29 cellular contexts compared by ENCODE assay signal in the genomic region with DNA sequence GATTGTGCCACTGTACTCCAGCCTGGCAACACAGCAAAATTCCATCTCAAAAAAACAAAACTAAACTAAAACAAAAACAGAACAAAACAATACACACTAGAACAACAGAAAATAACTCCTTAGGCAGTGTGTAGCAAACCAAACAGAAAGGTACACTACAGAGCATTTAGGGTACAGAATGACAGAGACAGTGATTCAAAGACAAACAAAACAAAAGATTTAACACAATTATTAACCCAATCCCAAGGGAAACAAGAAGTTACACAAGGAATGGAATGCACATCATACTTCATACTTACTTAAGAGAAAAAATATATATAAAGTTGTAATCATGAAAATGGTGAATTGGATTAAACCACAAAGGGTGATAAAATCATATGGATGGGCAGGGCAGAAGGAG.
"Had no signal": no experiment of that assay in that cellular context is flagged by ENCODE, and none has a peak within 500 bp of the region (broad histone marks: within the 10 kb centered on the region; RNA-seq: fewer than 3 reads in every experiment).

No MANE protein-coding gene starts in this region.

- DNase-seq: activated CD4-positive, alpha-beta T cell treated with anti-CD3 and anti-CD28 coated beads, Interleukin-2, amount 50 U/mL, for 48 hours; activated CD8-positive, alpha-beta memory T cell treated with anti-CD3 and anti-CD28 coated beads, Interleukin-2, amount 50 U/mL, for 48 hours; activated effector memory CD4-positive, alpha-beta T cell treated with Interleukin-2 at 50 U/mL for 16 hours; activated naive CD4-positive, alpha-beta T cell treated with anti-CD3 and anti-CD28 coated beads for 36 hours; activated T-cell treated with anti-CD3 and anti-CD28 coated beads, Interleukin-2, amount 50 U/mL, for 48 hours; aorta; central memory CD4-positive, alpha-beta T cell; colonic mucosa; dorsolateral prefrontal cortex; esophagus squamous epithelium; glutamatergic neuron; hippocampal formation; kidney glomerular epithelial cell; naive thymus-derived CD4-positive, alpha-beta T cell; occipital lobe; stimulated activated CD4-positive, alpha-beta T cell treated with anti-CD3 and anti-CD28 coated beads, Interleukin-4, amount 100 ng/mL, for 4 hours; stomach; T-cell; transverse colon; uterus; WERI-Rb-1 had no signal

- ATAC-seq: left lung; naive thymus-derived CD4-positive, alpha-beta T cell; SK-N-SH treated with all-trans-retinoic acid at 6 μM for 48 hours; T-cell had no signal

- H3K4me1 ChIP-seq: colonic mucosa, left lung, stomach, transverse colon, uterus had no signal

- H3K27ac ChIP-seq: colonic mucosa, dorsolateral prefrontal cortex, esophagus squamous epithelium, left lung, stomach, suprapubic skin, transverse colon, uterus, WERI-Rb-1 had no signal

- H3K9me3 ChIP-seq: colonic mucosa, esophagus squamous epithelium, left lung, stomach, suprapubic skin, transverse colon, uterus had no signal

- H3K27me3 Mint-ChIP-seq: brain; naive thymus-derived CD4-positive, alpha-beta T cell; progenitor cell of endocrine pancreas; T-cell had no signal

- H3K4me1 Mint-ChIP-seq: brain, neural crest cell had no signal

- H3K36me3 Mint-ChIP-seq: brain had no signal

- H3K4me3 Mint-ChIP-seq: activated naive CD4-positive, alpha-beta T cell treated with anti-CD3 and anti-CD28 coated beads for 36 hours; brain; neural crest cell; T-cell; T-helper 2 cell treated with Interferon-gamma antibody and Interleukin-4, amounts not matched to agents 5 μg/mL and 100 μg/mL, for 36 hours had no signal

- H3K4me3 ChIP-seq: colonic mucosa, dorsolateral prefrontal cortex, esophagus squamous epithelium, left lung, lung, stomach, suprapubic skin, transverse colon, uterus had no signal

- H3K36me3 ChIP-seq: colonic mucosa, uterus had no signal

- H3K27ac Mint-ChIP-seq: activated naive CD4-positive, alpha-beta T cell treated with anti-CD3 and anti-CD28 coated beads for 36 hours; brain; progenitor cell of endocrine pancreas; T-cell; T-helper 2 cell treated with Interferon-gamma antibody and Interleukin-4, amounts not matched to agents 5 μg/mL and 100 μg/mL, for 36 hours had no signal

- H3K27me3 ChIP-seq: colonic mucosa, dorsolateral prefrontal cortex, esophagus squamous epithelium, left lung, stomach, suprapubic skin, transverse colon, uterus had no signal

- H3K9me3 Mint-ChIP-seq: activated naive CD4-positive, alpha-beta T cell treated with anti-CD3 and anti-CD28 coated beads for 36 hours; brain; naive thymus-derived CD4-positive, alpha-beta T cell; neural crest cell; T-cell; T-helper 2 cell treated with Interferon-gamma antibody and Interleukin-4, amounts not matched to agents 5 μg/mL and 100 μg/mL, for 36 hours had no signal
